Comparison of ENCODE assay signal across 21 cellular contexts in genomic region chr2:159817278-159817677, GRCh38.
"Had no signal": no experiment of that assay in that cellular context is flagged by ENCODE, and none has a peak within 500 bp of the region (broad histone marks: within the 10 kb centered on the region; RNA-seq: fewer than 3 reads in every experiment).

No MANE protein-coding gene starts in this region.

- DNase-seq: activated B cell treated with CpG ODN at 0.5 μM for 24 hours; activated CD4-positive, alpha-beta T cell treated with anti-CD3 and anti-CD28 coated beads, Interleukin-2, amount 10 ng/mL, durations not matched to agents 7 days and 5 days; activated CD8-positive, alpha-beta memory T cell treated with anti-CD3 and anti-CD28 coated beads for 24 hours; activated naive CD4-positive, alpha-beta T cell treated with anti-CD3 and anti-CD28 coated beads, Interleukin-2, amount 10 ng/mL, durations not matched to agents 7 days and 5 days; adrenal gland; colonic mucosa; effector CD4-positive, alpha-beta T cell; gastrocnemius medialis; islet precursor cell; left lung; mesenchymal stem cell; psoas muscle; spleen; stimulated activated CD4-positive, alpha-beta T cell treated with anti-CD3 and anti-CD28 coated beads, Interleukin-1b, Interleukin-23, amount 100 ng/mL, for 48 hours; substantia nigra; T1000 had no signal

- H3K27me3 Mint-ChIP-seq: activated B cell treated with CpG ODN at 0.5 μM for 24 hours; activated CD4-positive, alpha-beta T cell treated with anti-CD3 and anti-CD28 coated beads, Interleukin-2, amount 10 ng/mL, durations not matched to agents 7 days and 5 days; activated naive CD4-positive, alpha-beta T cell treated with anti-CD3 and anti-CD28 coated beads, Interleukin-2, amount 10 ng/mL, durations not matched to agents 7 days and 5 days; stimulated activated memory B cell treated with anti-CD40 and anti-IgM and Interleukin-4, amounts not matched to agents 10 μg/mL and 1 μg/mL and 100 μg/mL, for 72 hours had no signal

- H3K36me3 Mint-ChIP-seq: type B pancreatic cell had no signal

- H3K27ac Mint-ChIP-seq: activated B cell treated with CpG ODN at 0.5 μM for 24 hours; activated CD4-positive, alpha-beta T cell treated with anti-CD3 and anti-CD28 coated beads, Interleukin-2, amount 10 ng/mL, durations not matched to agents 7 days and 5 days; activated naive CD4-positive, alpha-beta T cell treated with anti-CD3 and anti-CD28 coated beads, Interleukin-2, amount 10 ng/mL, durations not matched to agents 7 days and 5 days; activated T-helper 2 cell treated with anti-CD3 and anti-CD28 coated beads, Interferon-gamma antibody, Interleukin-2, Interleukin-4, amounts not matched to agents 10 μg/mL and 5 μg/mL and 100 μg/mL, durations not matched to agents 14 hours and 24 hours and 36 hours; nephron; stimulated activated memory B cell treated with anti-CD40 and anti-IgM and Interleukin-4, amounts not matched to agents 10 μg/mL and 1 μg/mL and 100 μg/mL, for 72 hours; type B pancreatic cell had no signal

- H3K4me1 ChIP-seq: adrenal gland, colonic mucosa, gastrocnemius medialis, left lung, psoas muscle, spleen had no signal

- H3K4me3 ChIP-seq: adrenal gland, colonic mucosa, gastrocnemius medialis, left lung, psoas muscle, spleen had no signal

- H3K9me3 Mint-ChIP-seq: activated B cell treated with CpG ODN at 0.5 μM for 24 hours; activated CD4-positive, alpha-beta T cell treated with anti-CD3 and anti-CD28 coated beads, Interleukin-2, amount 10 ng/mL, durations not matched to agents 7 days and 5 days; activated naive CD4-positive, alpha-beta T cell treated with anti-CD3 and anti-CD28 coated beads, Interleukin-2, amount 10 ng/mL, durations not matched to agents 7 days and 5 days; activated T-helper 2 cell treated with anti-CD3 and anti-CD28 coated beads, Interferon-gamma antibody, Interleukin-2, Interleukin-4, amounts not matched to agents 10 μg/mL and 5 μg/mL and 100 μg/mL, durations not matched to agents 14 hours and 24 hours and 36 hours; nephron; stimulated activated memory B cell treated with anti-CD40 and anti-IgM and Interleukin-4, amounts not matched to agents 10 μg/mL and 1 μg/mL and 100 μg/mL, for 72 hours had no signal

- H3K36me3 ChIP-seq: adrenal gland, colonic mucosa, gastrocnemius medialis, left lung had no signal

- H3K4me1 Mint-ChIP-seq: activated B cell treated with CpG ODN at 0.5 μM for 24 hours; activated naive CD4-positive, alpha-beta T cell treated with anti-CD3 and anti-CD28 coated beads, Interleukin-2, amount 10 ng/mL, durations not matched to agents 7 days and 5 days; nephron; stimulated activated memory B cell treated with anti-CD40 and anti-IgM and Interleukin-4, amounts not matched to agents 10 μg/mL and 1 μg/mL and 100 μg/mL, for 72 hours had no signal

- ATAC-seq: gastrocnemius medialis; left lung; psoas muscle; sciatic nerve; stimulated activated memory B cell treated with anti-CD40 and anti-IgM and Interleukin-4, amounts not matched to agents 10 μg/mL and 1 μg/mL and 100 μg/mL, for 72 hours had no signal

- H3K9me3 ChIP-seq: adrenal gland, colonic mucosa, gastrocnemius medialis, left lung, psoas muscle, spleen had no signal

- H3K27me3 ChIP-seq: adrenal gland, colonic mucosa, gastrocnemius medialis, left lung, spleen had no signal

- H3K4me3 Mint-ChIP-seq: activated B cell treated with CpG ODN at 0.5 μM for 24 hours; activated CD4-positive, alpha-beta T cell treated with anti-CD3 and anti-CD28 coated beads, Interleukin-2, amount 10 ng/mL, durations not matched to agents 7 days and 5 days; activated naive CD4-positive, alpha-beta T cell treated with anti-CD3 and anti-CD28 coated beads, Interleukin-2, amount 10 ng/mL, durations not matched to agents 7 days and 5 days; nephron; stimulated activated memory B cell treated with anti-CD40 and anti-IgM and Interleukin-4, amounts not matched to agents 10 μg/mL and 1 μg/mL and 100 μg/mL, for 72 hours; type B pancreatic cell had no signal

- H3K27ac ChIP-seq: adrenal gland, colonic mucosa, gastrocnemius medialis, psoas muscle had no signal
